ENCODE assay signal across 34 cellular contexts in genomic region chr4:174096999-174097398, GRCh38.
"Had no signal": no experiment of that assay in that cellular context is flagged by ENCODE, and none has a peak within 500 bp of the region (broad histone marks: within the 10 kb centered on the region; RNA-seq: fewer than 3 reads in every experiment).

No MANE protein-coding gene starts in this region.

- H3K27me3 Mint-ChIP-seq: activated B cell treated with CpG ODN at 0.5 μM for 24 hours; activated CD4-positive, alpha-beta memory T cell treated with anti-CD3 and anti-CD28 coated beads, Interleukin-2, amount 10 ng/mL, durations not matched to agents 7 days and 5 days; activated CD4-positive, alpha-beta T cell treated with anti-CD3 and anti-CD28 coated beads, Interleukin-2, amount 10 ng/mL, durations not matched to agents 24 days and 14 days; activated CD8-positive, alpha-beta memory T cell treated with anti-CD3 and anti-CD28 coated beads, Interleukin-2, amount 10 ng/mL, durations not matched to agents 7 days and 5 days had no signal

- DNase-seq: activated B cell treated with CpG ODN at 0.5 μM for 24 hours; activated CD4-positive, alpha-beta memory T cell treated with anti-CD3 and anti-CD28 coated beads, Interleukin-2, amount 10 ng/mL, durations not matched to agents 7 days and 5 days; activated CD4-positive, alpha-beta T cell treated with anti-CD3 and anti-CD28 coated beads for 4 hours; activated CD4-positive, alpha-beta T cell treated with anti-CD3 and anti-CD28 coated beads, Interleukin-2, amount 10 ng/mL, durations not matched to agents 24 days and 14 days; activated CD4-positive, alpha-beta T cell treated with anti-CD3 and anti-CD28 coated beads, Interleukin-2, amount 50 U/mL, for 1 hour; activated CD4-positive, alpha-beta T cell treated with anti-CD3 and anti-CD28 coated beads, Interleukin-2, amount 50 U/mL, for 4 hours; activated CD4-positive, CD25-positive, alpha-beta regulatory T cell treated with anti-CD3 and anti-CD28 coated beads, Interleukin-2, amount 50 U/mL, for 72 hours; activated CD8-positive, alpha-beta memory T cell treated with anti-CD3 and anti-CD28 coated beads for 24 hours; activated CD8-positive, alpha-beta memory T cell treated with anti-CD3 and anti-CD28 coated beads, Interleukin-2, amount 10 ng/mL, durations not matched to agents 7 days and 5 days; activated CD8-positive, alpha-beta memory T cell treated with anti-CD3 and anti-CD28 coated beads, Interleukin-2, amount 50 U/mL, for 48 hours; activated CD8-positive, alpha-beta T cell treated with anti-CD3 and anti-CD28 coated beads, Interleukin-2, amount 10 ng/mL, durations not matched to agents 7 days and 5 days; activated effector memory CD4-positive, alpha-beta T cell treated with Interleukin-2 at 50 U/mL for 16 hours; activated gamma-delta T cell; activated naive CD4-positive, alpha-beta T cell treated with anti-CD3 and anti-CD28 coated beads, Interleukin-2, amount 50 U/mL, for 16 hours; activated naive CD4-positive, alpha-beta T cell treated with Interleukin-2 at 50 U/mL for 16 hours; activated naive CD8-positive, alpha-beta T cell treated with anti-CD3 and anti-CD28 coated beads for 36 hours; activated T-cell treated with anti-CD3 and anti-CD28 coated beads, Interleukin-2, amount 50 U/mL, for 24 hours; activated T-cell treated with anti-CD3 and anti-CD28 coated beads, Interleukin-2, amount 50 U/mL, for 48 hours; adrenal gland; amniotic stem cell; aorta; body of pancreas; brain microvascular endothelial cell; central memory CD4-positive, alpha-beta T cell; SW 1271; T-helper 1 cell; T-helper 2 cell; T-helper 9 cell had no signal

- H3K27me3 ChIP-seq: adrenal gland, body of pancreas, brain microvascular endothelial cell, breast epithelium had no signal

- ATAC-seq: activated CD8-positive, alpha-beta memory T cell treated with anti-CD3 and anti-CD28 coated beads, Interleukin-2, amount 10 ng/mL, durations not matched to agents 7 days and 5 days; activated CD8-positive, alpha-beta T cell treated with anti-CD3 and anti-CD28 coated beads, Interleukin-2, amount 10 ng/mL, durations not matched to agents 7 days and 5 days; activated naive CD4-positive, alpha-beta T cell treated with anti-CD3 and anti-CD28 coated beads, Interleukin-2, amount 50 U/mL, for 72 hours; body of pancreas had no signal

- H3K9me3 ChIP-seq: adrenal gland, body of pancreas, breast epithelium had no signal

- H3K4me1 Mint-ChIP-seq: activated B cell treated with CpG ODN at 0.5 μM for 24 hours; activated CD4-positive, alpha-beta memory T cell treated with anti-CD3 and anti-CD28 coated beads, Interleukin-2, amount 10 ng/mL, durations not matched to agents 7 days and 5 days; activated CD4-positive, alpha-beta T cell treated with anti-CD3 and anti-CD28 coated beads, Interleukin-2, amount 10 ng/mL, durations not matched to agents 24 days and 14 days; activated CD8-positive, alpha-beta memory T cell treated with anti-CD3 and anti-CD28 coated beads, Interleukin-2, amount 10 ng/mL, durations not matched to agents 7 days and 5 days; activated naive CD8-positive, alpha-beta T cell treated with anti-CD3 and anti-CD28 coated beads for 36 hours had no signal

- H3K4me3 ChIP-seq: adrenal gland, body of pancreas, breast epithelium had no signal

- H3K27ac ChIP-seq: adrenal gland, body of pancreas, brain microvascular endothelial cell, breast epithelium, VCaP had no signal

- H3K4me1 ChIP-seq: adrenal gland, body of pancreas, breast epithelium had no signal

- H3K27ac Mint-ChIP-seq: activated B cell treated with CpG ODN at 0.5 μM for 24 hours; activated CD4-positive, alpha-beta memory T cell treated with anti-CD3 and anti-CD28 coated beads, Interleukin-2, amount 10 ng/mL, durations not matched to agents 7 days and 5 days; activated CD4-positive, alpha-beta T cell treated with anti-CD3 and anti-CD28 coated beads, Interleukin-2, amount 10 ng/mL, durations not matched to agents 24 days and 14 days; activated CD8-positive, alpha-beta memory T cell treated with anti-CD3 and anti-CD28 coated beads, Interleukin-2, amount 10 ng/mL, durations not matched to agents 7 days and 5 days; activated CD8-positive, alpha-beta T cell treated with anti-CD3 and anti-CD28 coated beads, Interleukin-2, amount 10 ng/mL, durations not matched to agents 7 days and 5 days; activated naive CD4-positive, alpha-beta T cell treated with anti-CD3 and anti-CD28 coated beads, Interleukin-2, amount 50 U/mL, for 72 hours; activated naive CD8-positive, alpha-beta T cell treated with anti-CD3 and anti-CD28 coated beads for 36 hours; activated T-cell treated with anti-CD3 and anti-CD28 coated beads, Interleukin-2, amount 50 U/mL, for 24 hours; activated T-helper 2 cell treated with anti-CD3 and anti-CD28 coated beads, Interferon-gamma antibody, Interleukin-2, Interleukin-4, amounts not matched to agents 10 μg/mL and 5 μg/mL and 100 μg/mL, durations not matched to agents 14 hours and 24 hours and 36 hours; T-helper 1 cell treated with Interleukin-12 subunit alpha and Interleukin-12 subunit beta and Interleukin-4 antibody, amounts not matched to agents 30 μg/mL and 1 μg/mL, for 36 hours; T-helper 2 cell treated with Interferon-gamma antibody and Interleukin-4, amounts not matched to agents 5 μg/mL and 100 μg/mL, for 36 hours had no signal

- H3K36me3 ChIP-seq: adrenal gland, brain microvascular endothelial cell, breast epithelium had no signal

- H3K36me3 Mint-ChIP-seq: activated CD8-positive, alpha-beta memory T cell treated with anti-CD3 and anti-CD28 coated beads, Interleukin-2, amount 10 ng/mL, durations not matched to agents 7 days and 5 days; activated naive CD4-positive, alpha-beta T cell treated with anti-CD3 and anti-CD28 coated beads, Interleukin-2, amount 50 U/mL, for 72 hours; activated naive CD8-positive, alpha-beta T cell treated with anti-CD3 and anti-CD28 coated beads for 36 hours had no signal

- H3K9me3 Mint-ChIP-seq: activated B cell treated with CpG ODN at 0.5 μM for 24 hours; activated CD4-positive, alpha-beta memory T cell treated with anti-CD3 and anti-CD28 coated beads, Interleukin-2, amount 10 ng/mL, durations not matched to agents 7 days and 5 days; activated CD4-positive, alpha-beta T cell treated with anti-CD3 and anti-CD28 coated beads, Interleukin-2, amount 10 ng/mL, durations not matched to agents 24 days and 14 days; activated naive CD4-positive, alpha-beta T cell treated with anti-CD3 and anti-CD28 coated beads, Interleukin-2, amount 50 U/mL, for 72 hours; activated T-helper 2 cell treated with anti-CD3 and anti-CD28 coated beads, Interferon-gamma antibody, Interleukin-2, Interleukin-4, amounts not matched to agents 10 μg/mL and 5 μg/mL and 100 μg/mL, durations not matched to agents 14 hours and 24 hours and 36 hours; T-helper 1 cell treated with Interleukin-12 subunit alpha and Interleukin-12 subunit beta and Interleukin-4 antibody, amounts not matched to agents 30 μg/mL and 1 μg/mL, for 36 hours had no signal

- H3K4me3 Mint-ChIP-seq: activated B cell treated with CpG ODN at 0.5 μM for 24 hours; activated CD4-positive, alpha-beta memory T cell treated with anti-CD3 and anti-CD28 coated beads, Interleukin-2, amount 10 ng/mL, durations not matched to agents 7 days and 5 days; activated CD4-positive, alpha-beta T cell treated with anti-CD3 and anti-CD28 coated beads, Interleukin-2, amount 10 ng/mL, durations not matched to agents 24 days and 14 days; activated CD8-positive, alpha-beta memory T cell treated with anti-CD3 and anti-CD28 coated beads, Interleukin-2, amount 10 ng/mL, durations not matched to agents 7 days and 5 days; activated CD8-positive, alpha-beta T cell treated with anti-CD3 and anti-CD28 coated beads, Interleukin-2, amount 10 ng/mL, durations not matched to agents 7 days and 5 days; activated naive CD8-positive, alpha-beta T cell treated with anti-CD3 and anti-CD28 coated beads for 36 hours; activated T-cell treated with anti-CD3 and anti-CD28 coated beads, Interleukin-2, amount 50 U/mL, for 24 hours; T-helper 1 cell treated with Interleukin-12 subunit alpha and Interleukin-12 subunit beta and Interleukin-4 antibody, amounts not matched to agents 30 μg/mL and 1 μg/mL, for 36 hours; T-helper 2 cell treated with Interferon-gamma antibody and Interleukin-4, amounts not matched to agents 5 μg/mL and 100 μg/mL, for 36 hours had no signal
